In the genomic region with DNA sequence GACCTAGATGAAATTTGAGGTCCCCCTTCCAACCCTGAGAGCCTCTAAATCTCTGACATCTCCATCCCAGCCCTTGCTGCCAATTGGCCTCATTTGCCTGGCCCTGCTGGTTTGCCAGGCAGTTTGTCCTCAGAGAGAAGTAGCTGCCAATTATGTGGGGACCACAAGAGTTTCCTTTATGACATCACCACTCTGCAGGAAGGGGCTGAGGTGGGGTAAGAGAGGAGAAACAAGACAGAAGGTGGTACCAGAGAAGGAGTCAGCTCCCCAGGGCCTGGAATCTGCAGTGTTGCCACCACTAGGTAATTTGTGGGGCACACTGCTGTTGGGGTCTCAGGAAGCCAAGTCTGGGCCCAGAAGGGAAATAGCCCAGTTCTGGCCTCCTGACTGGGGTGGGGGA, we compare ENCODE assay signal across 11 cellular contexts. TPM values are rescaled to one million over a fixed set of nuclear protein-coding genes. Genes with fewer than 3 reads are reported as not detected.
A peak's percentile ranks its signal among the peaks of the same experiment; 100 is the strongest.
DNase-seq lines count a peak whose midpoint lies in the region; ATAC-seq and TF ChIP-seq lines count a peak whose summit lies in the region.
"Not testable (repeated sequence)": the region's sequence is repeated elsewhere in the genome, so short reads cannot be mapped to it uniquely, and the experiment has no call there.
"Had no signal": no experiment of that assay in that cellular context is flagged by ENCODE, and none has a peak within 500 bp of the region (broad histone marks: within the 10 kb centered on the region; RNA-seq: fewer than 3 reads in every experiment).

No MANE protein-coding gene starts in this region.

- H3K4me1 Mint-ChIP-seq in CD4-positive, alpha-beta T cell (ENCODE audit: low read depth); T-helper 17 cell; activated CD8-positive, alpha-beta T cell treated with anti-CD3 and anti-CD28 coated beads, Interleukin-2, amount 10 ng/mL, durations not matched to agents 7 days and 5 days (ENCODE audit: low read depth); activated naive CD8-positive, alpha-beta T cell treated with anti-CD3 and anti-CD28 coated beads, Interleukin-2, amount 10 ng/mL, durations not matched to agents 7 days and 5 days; effector memory CD8-positive, alpha-beta T cell (ENCODE audit: low read depth in 2 of 2); natural killer cell: not testable (repeated sequence)

- not testable (repeated sequence) for H3K27me3 ChIP-seq in CD4-positive, alpha-beta T cell (ENCODE audit: control insufficient read depth, insufficient read depth, low read length)

- intact Hi-C loops in CD4-positive, alpha-beta T cell (cut with DNase I, micrococcal nuclease); natural killer cell (cut with micrococcal nuclease): not testable (repeated sequence)

- not testable (repeated sequence) for H3K27ac ChIP-seq in CD4-positive, alpha-beta T cell (ENCODE audit: low read depth, low read length)

- CTCF ChIA-PET in CD4-positive, alpha-beta T cell (lab: Charles Lee); activated CD8-positive, alpha-beta T cell treated with anti-CD3 and anti-CD28 coated beads, Interleukin-2, amount 10 ng/mL, durations not matched to agents 7 days and 5 days (lab: Charles Lee): not testable (repeated sequence)

- not testable (repeated sequence) for H3K9me3 ChIP-seq in CD4-positive, alpha-beta T cell (ENCODE audit: control insufficient read depth, low read length); T-helper 17 cell (ENCODE audit: control insufficient read depth, low read length, poor library complexity, severe bottlenecking)

- not testable (repeated sequence) for DNase-seq in CD4-positive, alpha-beta T cell; T-helper 17 cell; activated CD8-positive, alpha-beta T cell treated with anti-CD3 and anti-CD28 coated beads, Interleukin-2, amount 10 ng/mL, durations not matched to agents 7 days and 5 days; activated naive CD8-positive, alpha-beta T cell treated with anti-CD3 and anti-CD28 coated beads, Interleukin-2, amount 10 ng/mL, durations not matched to agents 7 days and 5 days; effector memory CD8-positive, alpha-beta T cell; natural killer cell

- not testable (repeated sequence) for H3K36me3 Mint-ChIP-seq in CD4-positive, alpha-beta T cell (ENCODE audit: low read depth); T-helper 17 cell (ENCODE audit: low read depth); activated CD8-positive, alpha-beta T cell treated with anti-CD3 and anti-CD28 coated beads, Interleukin-2, amount 10 ng/mL, durations not matched to agents 7 days and 5 days (ENCODE audit: low read depth); activated naive CD8-positive, alpha-beta T cell treated with anti-CD3 and anti-CD28 coated beads, Interleukin-2, amount 10 ng/mL, durations not matched to agents 7 days and 5 days; effector memory CD8-positive, alpha-beta T cell (ENCODE audit: insufficient read depth); natural killer cell

- POLR2A ChIA-PET in CD4-positive, alpha-beta T cell (lab: Charles Lee); activated CD8-positive, alpha-beta T cell treated with anti-CD3 and anti-CD28 coated beads, Interleukin-2, amount 10 ng/mL, durations not matched to agents 7 days and 5 days (lab: Charles Lee); activated naive CD8-positive, alpha-beta T cell treated with anti-CD3 and anti-CD28 coated beads, Interleukin-2, amount 10 ng/mL, durations not matched to agents 7 days and 5 days (lab: Charles Lee): not testable (repeated sequence)

- H3K4me3 Mint-ChIP-seq in CD4-positive, alpha-beta T cell; T-helper 17 cell; activated CD8-positive, alpha-beta T cell treated with anti-CD3 and anti-CD28 coated beads, Interleukin-2, amount 10 ng/mL, durations not matched to agents 7 days and 5 days; activated naive CD8-positive, alpha-beta T cell treated with anti-CD3 and anti-CD28 coated beads, Interleukin-2, amount 10 ng/mL, durations not matched to agents 7 days and 5 days; effector memory CD8-positive, alpha-beta T cell; natural killer cell: not testable (repeated sequence)

- not testable (repeated sequence) for H3K9me3 Mint-ChIP-seq in CD4-positive, alpha-beta T cell; activated CD8-positive, alpha-beta T cell treated with anti-CD3 and anti-CD28 coated beads, Interleukin-2, amount 10 ng/mL, durations not matched to agents 7 days and 5 days (ENCODE audit: insufficient read depth); activated naive CD8-positive, alpha-beta T cell treated with anti-CD3 and anti-CD28 coated beads, Interleukin-2, amount 10 ng/mL, durations not matched to agents 7 days and 5 days; effector memory CD8-positive, alpha-beta T cell; natural killer cell

- peak; percentile 53 for ATAC-seq in CD4-positive, alpha-beta T cell (ENCODE audit: poor library complexity)
- peak; percentile 46 for ATAC-seq in T-helper 17 cell
- ATAC-seq in activated CD8-positive, alpha-beta T cell treated with anti-CD3 and anti-CD28 coated beads, Interleukin-2, amount 10 ng/mL, durations not matched to agents 7 days and 5 days = peak; percentile 61
- ATAC-seq in activated naive CD8-positive, alpha-beta T cell treated with anti-CD3 and anti-CD28 coated beads, Interleukin-2, amount 10 ng/mL, durations not matched to agents 7 days and 5 days (ENCODE audit: low read depth) = peak; percentile 72
- peak; percentile 70 for ATAC-seq in effector memory CD8-positive, alpha-beta T cell (replicated peaks)
- peak in 2 of 3 donors; percentile 47 to 59 for ATAC-seq in natural killer cell

- TF ChIP-seq CTCF in CD4-positive, alpha-beta T cell (IDR thresholded peaks at IDR 0.05); natural killer cell (IDR thresholded peaks at IDR 0.05): not testable (repeated sequence)

- H3K27me3 Mint-ChIP-seq in CD4-positive, alpha-beta T cell; T-helper 17 cell; activated CD8-positive, alpha-beta T cell treated with anti-CD3 and anti-CD28 coated beads, Interleukin-2, amount 10 ng/mL, durations not matched to agents 7 days and 5 days (ENCODE audit: low read depth); activated naive CD8-positive, alpha-beta T cell treated with anti-CD3 and anti-CD28 coated beads, Interleukin-2, amount 10 ng/mL, durations not matched to agents 7 days and 5 days; effector memory CD8-positive, alpha-beta T cell; natural killer cell (ENCODE audit: low read depth in 2 of 2): not testable (repeated sequence)

- H3K27ac Mint-ChIP-seq in CD4-positive, alpha-beta T cell; T-helper 17 cell; activated CD8-positive, alpha-beta T cell treated with anti-CD3 and anti-CD28 coated beads, Interleukin-2, amount 10 ng/mL, durations not matched to agents 7 days and 5 days; activated naive CD8-positive, alpha-beta T cell treated with anti-CD3 and anti-CD28 coated beads, Interleukin-2, amount 10 ng/mL, durations not matched to agents 7 days and 5 days; effector memory CD8-positive, alpha-beta T cell; natural killer cell: not testable (repeated sequence)

RNA-seq across cellular contexts. Expression of gene GOLGA8T, which starts 45.0 kb away (rescaled TPM):
- not detected for total RNA-seq in CD4-positive, alpha-beta T cell
- under 1 TPM; 0.17 to 0.26 TPM for total RNA-seq in T-helper 17 cell
- total RNA-seq in activated CD8-positive, alpha-beta T cell treated with anti-CD3 and anti-CD28 coated beads, Interleukin-2, amount 10 ng/mL, durations not matched to agents 7 days and 5 days = 1 to 10 TPM in 1 of 2 experiments, under 1 TPM in 1; 0.94 to 1.3 TPM
- total RNA-seq in activated naive CD8-positive, alpha-beta T cell treated with anti-CD3 and anti-CD28 coated beads, Interleukin-2, amount 10 ng/mL, durations not matched to agents 7 days and 5 days = 1 to 10 TPM; 1.5 to 2.6 TPM
- total RNA-seq in natural killer cell = 1 to 10 TPM; 2.6 to 4.0 (median 3.0) TPM
- total RNA-seq: Calu3; CD4-positive, CD25-positive, alpha-beta regulatory T cell; G401; H4; H9 had no signal
